29 cellular contexts compared by ENCODE assay signal in the genomic region with DNA sequence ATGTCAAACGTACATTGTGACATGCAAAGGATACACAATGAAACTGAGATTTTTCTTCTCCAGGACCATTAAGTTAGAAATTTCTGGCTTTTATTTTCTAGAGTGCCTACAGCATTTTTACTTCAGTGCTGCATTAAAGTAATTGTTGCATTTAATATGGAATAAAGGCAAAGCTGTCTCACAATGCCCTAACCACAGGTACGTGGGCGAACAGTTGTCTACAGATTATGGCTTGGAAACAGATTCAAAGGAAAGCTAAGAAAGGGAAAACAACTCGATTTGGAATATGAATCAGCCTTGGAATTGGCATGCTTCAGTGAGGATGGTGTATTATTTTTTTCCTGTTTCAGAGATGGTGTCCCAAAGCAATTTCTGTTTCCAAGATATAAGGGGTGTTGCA.
"Had no signal": no experiment of that assay in that cellular context is flagged by ENCODE, and none has a peak within 500 bp of the region (broad histone marks: within the 10 kb centered on the region; RNA-seq: fewer than 3 reads in every experiment).

No MANE protein-coding gene starts in this region.

- H3K36me3 Mint-ChIP-seq: mesothelial cell of epicardium, naive B cell had no signal

- H3K36me3 ChIP-seq: colonic mucosa, esophagus squamous epithelium, gastrocnemius medialis, heart right ventricle, lower lobe of right lung had no signal

- H3K4me1 ChIP-seq: colonic mucosa, esophagus squamous epithelium, gastrocnemius medialis, heart right ventricle, lower lobe of right lung had no signal

- H3K4me3 Mint-ChIP-seq: dendritic cell treated with granulocyte-macrophage colony-stimulating factor and Interleukin-4, amounts not matched to agents 40 ng/mL and 50 ng/mL, for 4 days; effector memory CD8-positive, alpha-beta T cell; endodermal cell; mesothelial cell of epicardium; naive B cell; naive thymus-derived CD8-positive, alpha-beta T cell had no signal

- H3K4me3 ChIP-seq: colonic mucosa, esophagus squamous epithelium, gastrocnemius medialis, heart right ventricle, lower lobe of right lung, mucosa of descending colon had no signal

- ATAC-seq: effector memory CD8-positive, alpha-beta T cell; esophagus mucosa; gastrocnemius medialis; heart right ventricle; left colon; left lobe of liver; left ventricle myocardium superior; lower lobe of right lung; mucosa of descending colon; naive thymus-derived CD8-positive, alpha-beta T cell had no signal

- H3K4me1 Mint-ChIP-seq: mesothelial cell of epicardium, naive B cell had no signal

- H3K27ac ChIP-seq: colonic mucosa, epithelial cell of prostate, esophagus squamous epithelium, gastrocnemius medialis, heart right ventricle, lower lobe of right lung had no signal

- H3K27me3 Mint-ChIP-seq: dendritic cell treated with granulocyte-macrophage colony-stimulating factor and Interleukin-4, amounts not matched to agents 40 ng/mL and 50 ng/mL, for 4 days; effector memory CD8-positive, alpha-beta T cell; naive B cell had no signal

- H3K9me3 ChIP-seq: colonic mucosa, esophagus squamous epithelium, gastrocnemius medialis, lower lobe of right lung, mucosa of descending colon had no signal

- DNase-seq: colonic mucosa; cortex of kidney; effector CD8-positive, alpha-beta T cell; effector memory CD8-positive, alpha-beta T cell; endodermal cell; erythroblast; esophagus squamous epithelium; foreskin fibroblast; foreskin melanocyte; gastrocnemius medialis; glutamatergic neuron; head of caudate nucleus; heart right ventricle; hippocampal formation; islet precursor cell; kidney; kidney glomerular epithelial cell; left colon; left ventricle myocardium superior; lower lobe of right lung; mesenchymal stem cell; mucosa of descending colon; naive B cell; naive thymus-derived CD8-positive, alpha-beta T cell had no signal

- H3K27ac Mint-ChIP-seq: dendritic cell treated with granulocyte-macrophage colony-stimulating factor and Interleukin-4, amounts not matched to agents 40 ng/mL and 50 ng/mL, for 4 days; effector memory CD8-positive, alpha-beta T cell; endodermal cell; mesothelial cell of epicardium; naive B cell; naive thymus-derived CD8-positive, alpha-beta T cell had no signal

- H3K27me3 ChIP-seq: colonic mucosa, esophagus squamous epithelium, gastrocnemius medialis had no signal
